1 cellular context compared by ENCODE assay signal in genomic region chr1:92934395-92935378, GRCh38.
TF ChIP-seq lines count a peak whose summit lies in the region.

No MANE protein-coding gene starts in this region.

TF ChIP-seq in K562, 482 proteins besides CTCF, POLR2A, EP300 and RAD21 (continued from another document):
- no peak for TF ChIP-seq ZNF449 (CRISPR knock-in tag; IDR thresholded peaks at IDR 0.05)
- TF ChIP-seq U2AF1 (optimal IDR thresholded peaks at IDR 0.05; ENCODE audit: low read depth, low read length) = no peak
- TF ChIP-seq MEIS2 (IDR thresholded peaks at IDR 0.05; ENCODE audit: partially characterized antibody) = peak; percentile 31
- peak; percentile 91 for TF ChIP-seq MAFG (tag; conservative IDR thresholded peaks at IDR 0.05)
- TF ChIP-seq ZNF76 (CRISPR knock-in tag; IDR thresholded peaks at IDR 0.05; ENCODE audit: borderline replicate concordance) = no peak
- TF ChIP-seq MAFF (IDR thresholded peaks at IDR 0.05; ENCODE audit: low read length) = peak; percentile 96
